8 cellular contexts compared by ENCODE assay signal in the genomic region with DNA sequence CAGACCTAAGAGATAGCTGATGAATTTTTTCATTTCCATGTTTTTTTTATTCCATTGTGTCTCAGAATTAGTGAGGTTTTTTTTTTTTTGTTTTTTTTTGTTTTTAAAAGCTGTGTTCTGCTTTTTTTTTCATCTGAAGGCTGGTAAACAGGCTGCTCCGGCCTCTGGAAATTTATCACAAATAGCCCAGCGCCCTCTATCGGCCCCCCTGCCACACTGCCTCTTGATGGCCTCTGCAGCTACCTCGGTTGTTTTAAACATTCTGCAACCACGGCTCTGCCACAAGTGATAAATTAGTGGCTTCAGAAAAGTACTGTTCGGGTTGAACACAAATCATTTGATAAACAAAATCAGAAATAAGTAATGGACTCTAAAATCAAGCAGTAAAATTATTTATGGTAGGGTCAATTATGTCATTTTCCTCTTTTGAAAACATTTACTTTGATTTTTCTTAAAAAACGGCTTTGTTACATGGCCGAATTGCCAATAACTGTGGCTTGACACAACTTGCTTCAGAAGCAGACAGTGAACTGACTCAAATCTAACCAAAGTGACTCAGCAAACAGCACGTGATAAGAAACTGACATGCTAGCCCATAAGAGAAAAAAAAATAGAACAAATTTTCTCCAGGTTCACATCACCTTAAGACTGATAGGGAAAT.
DNase-seq lines count a peak whose midpoint lies in the region; ATAC-seq and TF ChIP-seq lines count a peak whose summit lies in the region.

No MANE protein-coding gene starts in this region.

- no peak overlapping the region for H3K27ac Mint-ChIP-seq in T-helper 17 cell

- no peak overlapping the region for H3K4me3 Mint-ChIP-seq in T-helper 17 cell

- 7 to 11% methylated on average over 9 of the region's 9 CpGs for WGBS in body of pancreas, 2 donors

- intact Hi-C loops in body of pancreas (cut with DNase I), result no loop called here

- H3K36me3 Mint-ChIP-seq in T-helper 17 cell (ENCODE audit: low read depth), result no peaks in the 10 kb centered on the region

- peaks cover 10% of the 10 kb centered on the region for H3K27me3 Mint-ChIP-seq in T-helper 17 cell

- H3K9me3 ChIP-seq in T-helper 17 cell (ENCODE audit: control insufficient read depth, low read length, poor library complexity, severe bottlenecking), result no peaks in the 10 kb centered on the region
- no peaks in the 10 kb centered on the region for H3K9me3 ChIP-seq in body of pancreas

- no peaks in the 10 kb centered on the region for H3K27me3 ChIP-seq in body of pancreas

- DNase-seq in DMS53 treated with DMSO at 0.1 percent for 48 hours (lab: John Stamatoyannopoulos, UW; ENCODE audit: unreplicated experiment), result peak; percentile 36
- DNase-seq in LoVo (ENCODE audit: low spot score), result peak; percentile 43
- DNase-seq in T-helper 17 cell, result peak in 2 of 3 donors; percentile 11 to 27
- DNase-seq in body of pancreas, result peak; percentile 58 to 69 (median 68)
- DNase-seq in iris pigment epithelial cell (ENCODE audit: low read depth), result peak; percentile 43
- peak; percentile 56 for DNase-seq in stimulated activated CD4-positive, alpha-beta T cell treated with anti-CD3 and anti-CD28 coated beads, Interleukin-1b, Interleukin-23, amount 100 ng/mL, for 48 hours

- H3K4me3 ChIP-seq in body of pancreas, result no peak overlapping the region

- no peaks in the 10 kb centered on the region for H3K4me1 Mint-ChIP-seq in T-helper 17 cell

- no peak overlapping the region for H3K27ac ChIP-seq in body of pancreas

- ATAC-seq in GM21528 (IDR thresholded peaks at IDR 0.05; ENCODE audit: low FRiP score, unreplicated experiment) (peak; percentile 89), T-helper 17 cell (peak; percentile 37), body of pancreas (no peak), GM19467 (IDR thresholded peaks at IDR 0.05; ENCODE audit: unreplicated experiment) (no peak)

- TF ChIP-seq POLR2A in body of pancreas (IDR thresholded peaks at IDR 0.05), result no peak

- TF ChIP-seq CTCF in body of pancreas (IDR thresholded peaks at IDR 0.05), result peak in 6 of 7 experiments; percentile 39 to 78 (median 52)

- no peaks in the 10 kb centered on the region for H3K4me1 ChIP-seq in body of pancreas

- H3K36me3 ChIP-seq in body of pancreas (replicated peaks in 1 of 2; ENCODE audit: insufficient read depth in 1 of 2, low read depth in 2 of 2), result no peaks in the 10 kb centered on the region

Comparison
In these comparisons a context has a peak if more than half of its experiments do, and no peak if none do; other contexts are left out.
1. ATAC-seq: peak in GM21528 (single experiment) and T-helper 17 cell (single experiment); none in body of pancreas (single experiment) and GM19467 (single experiment).
2. Peak in every context shown above with its lines, with median percentiles within 50 percentile points of each other: DNase-seq.